ENCODE assay signal across 8 cellular contexts in the genomic region with DNA sequence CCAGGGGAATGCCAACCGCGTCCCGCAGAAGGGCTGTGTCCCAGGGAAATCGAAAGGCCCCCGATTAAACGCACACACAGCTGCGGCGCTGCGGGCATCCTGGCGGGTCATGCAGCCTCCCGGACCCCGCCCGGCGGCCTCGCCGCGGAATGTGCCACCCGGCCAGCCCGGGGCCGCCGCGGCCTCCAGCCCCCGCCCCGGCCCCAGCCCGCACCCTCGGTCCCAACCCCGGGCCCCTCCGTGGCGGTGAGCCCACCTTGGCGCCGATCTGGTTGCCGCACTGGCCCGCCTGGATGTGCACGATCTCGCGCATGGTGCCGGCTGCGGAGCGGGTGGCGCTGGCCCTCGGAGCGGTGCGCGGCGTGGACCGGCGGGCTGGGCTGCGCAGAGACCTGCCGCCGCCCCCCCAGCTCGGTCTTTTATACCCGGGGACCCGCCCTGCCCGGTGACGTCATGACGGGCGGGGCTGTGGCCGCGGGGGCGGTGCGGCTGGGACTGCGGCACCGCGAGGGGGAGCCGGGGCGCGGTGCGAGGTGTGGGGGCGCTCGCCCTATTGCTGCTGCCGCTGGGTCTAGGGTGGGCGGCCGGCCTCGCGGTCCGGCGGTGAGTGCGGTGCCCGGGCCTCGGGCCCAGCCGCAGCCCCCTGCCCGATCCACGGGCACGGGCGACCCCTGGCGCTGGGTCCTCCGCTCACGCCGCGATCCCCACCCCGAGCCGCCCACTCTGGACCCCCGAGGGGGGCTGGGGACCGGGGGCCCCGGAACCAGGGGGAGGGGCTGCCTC. TPM values are rescaled to one million over a fixed set of nuclear protein-coding genes. Genes with fewer than 3 reads are reported as not detected.
DNase-seq lines count a peak whose midpoint lies in the region; ATAC-seq and TF ChIP-seq lines count a peak whose summit lies in the region.

A gene (minus strand): TSS at position 394 of the 783 bp plus-strand sequence. CDS start 81 bp downstream, at position 313.

- H3K36me3 ChIP-seq in left lung = peaks cover 0 to 11% of the 10 kb centered on the region in 2 donors

- TF ChIP-seq CTCF in left lung (IDR thresholded peaks at IDR 0.05) = peak; percentile 25 to 52

- peak within 1 kb of the TSS; percentile 89 to 94 for H3K27ac ChIP-seq in left lung

- H3K9me3 Mint-ChIP-seq in activated CD4-positive, alpha-beta T cell treated with anti-CD3 and anti-CD28 coated beads, Interleukin-2, amount 10 ng/mL, durations not matched to agents 24 days and 14 days = peaks cover 4% of the 10 kb centered on the region

- peaks cover 22% of the 10 kb centered on the region for H3K4me1 Mint-ChIP-seq in activated CD4-positive, alpha-beta T cell treated with anti-CD3 and anti-CD28 coated beads, Interleukin-2, amount 10 ng/mL, durations not matched to agents 24 days and 14 days

- peak within 1 kb of the TSS; percentile 76 for H3K27ac Mint-ChIP-seq in activated CD4-positive, alpha-beta T cell treated with anti-CD3 and anti-CD28 coated beads, Interleukin-2, amount 10 ng/mL, durations not matched to agents 24 days and 14 days

- peak; percentile 81 for DNase-seq in NCI-H82 (lab: John Stamatoyannopoulos, UW)
- no peak for DNase-seq in NCI-H82 treated with DMSO at 0.1 percent for 48 hours (lab: John Stamatoyannopoulos, UW; ENCODE audit: unreplicated experiment)
- peak; percentile 61 for DNase-seq in NCI-H2171 treated with DMSO at 0.1 percent for 48 hours (lab: John Stamatoyannopoulos, UW)
- DNase-seq in activated CD4-positive, alpha-beta T cell treated with anti-CD3 and anti-CD28 coated beads, Interleukin-2, amount 10 ng/mL, durations not matched to agents 24 days and 14 days = peak; percentile 97
- peak; percentile 64 for DNase-seq in dedifferentiated amniotic fluid mesenchymal stem cell (ENCODE audit: extremely low spot score)
- peak; percentile 85 to 95 for DNase-seq in left lung
- peak; percentile 76 to 81 for DNase-seq in stimulated activated CD4-positive, alpha-beta T cell treated with anti-CD3 and anti-CD28 coated beads, Interleukin-2, amount 100 ng/mL, for 48 hours

- intact Hi-C loops in activated CD4-positive, alpha-beta T cell treated with anti-CD3 and anti-CD28 coated beads, Interleukin-2, amount 10 ng/mL, durations not matched to agents 24 days and 14 days (cut with micrococcal nuclease) = loop anchor here (1.0 to 5.0 kb wide), 4 partner anchors 31 to 980 kb away; a partner anchor contains a TSS
- intact Hi-C loops in left lung (cut with DNase I) = no loop called here

- H3K9me3 ChIP-seq in left lung = no peaks in the 10 kb centered on the region

- H3K4me1 ChIP-seq in left lung = peaks cover 0 to 12% of the 10 kb centered on the region in 2 donors

- peaks cover 7% of the 10 kb centered on the region for H3K36me3 Mint-ChIP-seq in activated CD4-positive, alpha-beta T cell treated with anti-CD3 and anti-CD28 coated beads, Interleukin-2, amount 10 ng/mL, durations not matched to agents 24 days and 14 days (ENCODE audit: low read depth)

- peaks cover 0 to 43% of the 10 kb centered on the region in 2 donors for H3K27me3 ChIP-seq in left lung

- H3K4me3 ChIP-seq in left lung = peak within 1 kb of the TSS; percentile 76 to 84

- H3K27me3 Mint-ChIP-seq in activated CD4-positive, alpha-beta T cell treated with anti-CD3 and anti-CD28 coated beads, Interleukin-2, amount 10 ng/mL, durations not matched to agents 24 days and 14 days = peaks cover 40% of the 10 kb centered on the region

- H3K4me3 Mint-ChIP-seq in activated CD4-positive, alpha-beta T cell treated with anti-CD3 and anti-CD28 coated beads, Interleukin-2, amount 10 ng/mL, durations not matched to agents 24 days and 14 days = peak within 1 kb of the TSS; percentile 86

- ATAC-seq in HG02884 (IDR thresholded peaks at IDR 0.05; ENCODE audit: unreplicated experiment) (peak; percentile 80), left lung (peak; percentile 92)

RNA-seq across cellular contexts. Expression of the gene that starts here (rescaled TPM):
- 3.9 and 4.7 TPM in 2 replicates for total RNA-seq in activated CD4-positive, alpha-beta T cell treated with anti-CD3 and anti-CD28 coated beads, Interleukin-2, amount 10 ng/mL, durations not matched to agents 24 days and 14 days
- total RNA-seq in left lung = 10 to 100 TPM; 27.0 to 42.5 TPM
